Comparison of ENCODE assay signal across 30 cellular contexts in genomic region chr16:22400899-22401298, GRCh38. TPM values are rescaled to one million over a fixed set of nuclear protein-coding genes. Genes with fewer than 3 reads are reported as not detected.
DNase-seq lines count a peak whose midpoint lies in the region; ATAC-seq and TF ChIP-seq lines count a peak whose summit lies in the region.
"Had no signal": no experiment of that assay in that cellular context is flagged by ENCODE, and none has a peak within 500 bp of the region (broad histone marks: within the 10 kb centered on the region; RNA-seq: fewer than 3 reads in every experiment).

No MANE protein-coding gene starts in this region.

- no peaks in the 10 kb centered on the region for H3K9me2 ChIP-seq in Karpas-422 (replicated peaks; ENCODE audit: insufficient read depth, low read length)

- H3K4me1 ChIP-seq in Karpas-422 (ENCODE audit: low read length) (peaks cover 25% of the 10 kb centered on the region), mucosa of descending colon (ENCODE audit: low read depth) (no peaks in the 10 kb centered on the region)
- H3K4me1 ChIP-seq: colonic mucosa, gastroesophageal sphincter had no signal

- H3K9ac ChIP-seq in Karpas-422 (ENCODE audit: low read length) = no peak overlapping the region

- DNase-seq in GDM1 (lab: John Stamatoyannopoulos, UW) (peak; percentile 13), Karpas-422 (peak; percentile 39), SKM-1 treated with dmso at 0.1 percent for 144 hours (lab: John Stamatoyannopoulos, UW; ENCODE audit: unreplicated experiment) (peak; percentile 32), mucosa of descending colon (no peak), NCI-H2196 (lab: John Stamatoyannopoulos, UW; ENCODE audit: unreplicated experiment) (no peak)
- no peak for DNase-seq in activated T-cell treated with anti-CD3 and anti-CD28 coated beads, Interleukin-2, amount 50 U/mL, for 1 hour
- DNase-seq: activated CD4-positive, alpha-beta T cell treated with anti-CD3 and anti-CD28 coated beads for 48 hours; activated effector memory CD4-positive, alpha-beta T cell treated with anti-CD3 and anti-CD28 coated beads, Interleukin-2, amount 50 U/mL, for 16 hours; colonic mucosa; DMS79; effector CD4-positive, alpha-beta T cell; GOT3; KG1; kidney glomerular epithelial cell; MM.1S; NCI-H1436 treated with DMSO at 0.1 percent for 48 hours; NCI-H2081 treated with DMSO at 0.1 percent for 48 hours; NCI-H226; NCI-H69; nephron progenitor cell; stimulated activated CD4-positive, alpha-beta T cell treated with anti-CD3 and anti-CD28 coated beads, Interleukin-15, amount 100 ng/mL, for 24 hours; substantia nigra; T-helper 17 cell; trophoblast cell; WERI-Rb-1 had no signal

- TF ChIP-seq CTCF in mucosa of descending colon (IDR thresholded peaks at IDR 0.05) = no peak

- intact Hi-C loops in mucosa of descending colon (cut with DNase I, micrococcal nuclease) = no loop called here

- no peaks in the 10 kb centered on the region for H3K27me3 ChIP-seq in Karpas-422 (ENCODE audit: low read length)
- H3K27me3 ChIP-seq: colonic mucosa, gastroesophageal sphincter had no signal

- no peaks in the 10 kb centered on the region for H3K9me3 ChIP-seq in Karpas-422 (ENCODE audit: low read length)
- H3K9me3 ChIP-seq in mucosa of descending colon = no peaks in the 10 kb centered on the region
- H3K9me3 ChIP-seq: colonic mucosa, gastroesophageal sphincter had no signal

- ATAC-seq in mucosa of descending colon (peak; percentile 12), GM21423 (IDR thresholded peaks at IDR 0.05; ENCODE audit: unreplicated experiment) (no peak)
- ATAC-seq: gastroesophageal sphincter; stimulated activated effector memory CD8-positive, alpha-beta T cell treated with anti-CD3 and anti-CD28 coated beads, Interleukin-12 subunit alpha, Interleukin-12 subunit beta, amount 100 ng/mL, for 72 hours; T-helper 17 cell had no signal

- H3K36me3 ChIP-seq in Karpas-422 (ENCODE audit: insufficient read depth, low read length) = no peaks in the 10 kb centered on the region
- no peaks in the 10 kb centered on the region for H3K36me3 ChIP-seq in mucosa of descending colon (ENCODE audit: low read depth)
- H3K36me3 ChIP-seq: colonic mucosa, gastroesophageal sphincter, WERI-Rb-1 had no signal

- no peak overlapping the region for H3K27ac ChIP-seq in Karpas-422 (ENCODE audit: low read length)
- H3K27ac ChIP-seq: C4-2B, colonic mucosa, gastroesophageal sphincter, WERI-Rb-1 had no signal

- H3K4me3 ChIP-seq in Karpas-422 (ENCODE audit: low read length) = no peak overlapping the region
- no peak overlapping the region for H3K4me3 ChIP-seq in mucosa of descending colon
- H3K4me3 ChIP-seq: colonic mucosa, gastroesophageal sphincter, lung had no signal

- H3K4me2 ChIP-seq in Karpas-422 (ENCODE audit: low read depth, low read length, poor library complexity, severe bottlenecking) = no peak overlapping the region

- H3K79me2 ChIP-seq in Karpas-422 (ENCODE audit: low read length) = no peaks in the 10 kb centered on the region

- H2AFZ ChIP-seq in Karpas-422 (ENCODE audit: low read length) = no peak overlapping the region

- no peaks in the 10 kb centered on the region for H4K20me1 ChIP-seq in Karpas-422 (ENCODE audit: insufficient read depth, low read depth, low read length)

RNA-seq across cellular contexts. Expression of gene CDR2, which starts 26.5 kb away (rescaled TPM):
- 7.2 and 16.3 TPM in 2 replicates for total RNA-seq in Karpas-422 (2014; rRNA removed; shearing (Covaris generic); ENCODE audit: low replicate concordance)
- 10 to 100 TPM; 23.8 to 30.4 (median 26.3) TPM for total RNA-seq in mucosa of descending colon

Comparison
In these comparisons a context has a peak if more than half of its experiments do, and no peak if none do; other contexts are left out.
1. DNase-seq: peak in GDM1 (single experiment), Karpas-422 (single experiment) and SKM-1 treated with dmso at 0.1 percent for 144 hours (single experiment); none in mucosa of descending colon (0 of 3), activated T-cell treated with anti-CD3 and anti-CD28 coated beads, Interleukin-2, amount 50 U/mL, for 1 hour (single experiment) and NCI-H2196 (single experiment).